Comparison of ENCODE assay signal across 8 cellular contexts in genomic region chr16:29146808-29147643, GRCh38.
A peak's percentile ranks its signal among the peaks of the same experiment; 100 is the strongest.
DNase-seq lines count a peak whose midpoint lies in the region; ATAC-seq, FAIRE-seq and TF ChIP-seq lines count a peak whose summit lies in the region.
"Not testable (repeated sequence)": the region's sequence is repeated elsewhere in the genome, so short reads cannot be mapped to it uniquely, and the experiment has no call there.

No MANE protein-coding gene starts in this region.

- not testable (repeated sequence) for H3K36me3 ChIP-seq in kidney (ENCODE audit: control insufficient read depth in 1 of 2, insufficient read depth in 2 of 2, low read length in 2 of 2); ovary; upper lobe of right lung

- intact Hi-C loops in CD4-positive, alpha-beta T cell (cut with DNase I, micrococcal nuclease); kidney (cut with DNase I); ovary (cut with DNase I); upper lobe of right lung (cut with DNase I): not testable (repeated sequence)

- 91 to 94% (median 94%) methylated on average over 7 to 11 of the region's 11 CpGs for WGBS in ovary, 3 donors

- TF ChIP-seq CTCF in CD4-positive, alpha-beta T cell (IDR thresholded peaks at IDR 0.05); kidney (IDR thresholded peaks at IDR 0.05; ENCODE audit: borderline replicate concordance, extremely low read depth, insufficient read depth); ovary (IDR thresholded peaks at IDR 0.05); upper lobe of right lung (IDR thresholded peaks at IDR 0.05): not testable (repeated sequence)

- peaks cover 50% of the 10 kb centered on the region for H3K4me1 Mint-ChIP-seq in CD4-positive, alpha-beta T cell (ENCODE audit: low read depth)
- H3K4me1 Mint-ChIP-seq in T-helper 17 cell, result peaks cover 27% of the 10 kb centered on the region
- peaks cover 59% of the 10 kb centered on the region for H3K4me1 Mint-ChIP-seq in activated T-cell treated with anti-CD3 and anti-CD28 coated beads, Interleukin-2, amount 50 U/mL, for 24 hours (ENCODE audit: low read depth)
- H3K4me1 Mint-ChIP-seq in central memory CD8-positive, alpha-beta T cell, result peaks cover 39% of the 10 kb centered on the region

- peak overlapping the region; percentile 35 for H3K27ac ChIP-seq in CD4-positive, alpha-beta T cell (ENCODE audit: low read depth, low read length)
- H3K27ac ChIP-seq in kidney (ENCODE audit: low read depth in 2 of 2, low read length in 2 of 2); ovary; upper lobe of right lung: not testable (repeated sequence)

- TF ChIP-seq EP300 in ovary (IDR thresholded peaks at IDR 0.05), result not testable (repeated sequence)

- not testable (repeated sequence) for H3K9me3 ChIP-seq in CD4-positive, alpha-beta T cell (ENCODE audit: control insufficient read depth, low read length); T-helper 17 cell (ENCODE audit: control insufficient read depth, low read length, poor library complexity, severe bottlenecking); kidney (ENCODE audit: control insufficient read depth in 1 of 2, low read length in 2 of 2); ovary; upper lobe of right lung

- not testable (repeated sequence) for FAIRE-seq in kidney (lab: Jason Lieb, UNC)

- H3K4me3 Mint-ChIP-seq in CD4-positive, alpha-beta T cell; T-helper 17 cell; activated T-cell treated with anti-CD3 and anti-CD28 coated beads, Interleukin-2, amount 50 U/mL, for 24 hours; central memory CD8-positive, alpha-beta T cell: not testable (repeated sequence)

- H3K27ac Mint-ChIP-seq in CD4-positive, alpha-beta T cell, result peak overlapping the region; percentile 97
- peak overlapping the region; percentile 97 for H3K27ac Mint-ChIP-seq in T-helper 17 cell
- peak overlapping the region; percentile 72 for H3K27ac Mint-ChIP-seq in activated T-cell treated with anti-CD3 and anti-CD28 coated beads, Interleukin-2, amount 50 U/mL, for 24 hours
- H3K27ac Mint-ChIP-seq in central memory CD8-positive, alpha-beta T cell (ENCODE audit: low read depth), result peak overlapping the region; percentile 93

- H3K4me1 ChIP-seq in kidney (ENCODE audit: control insufficient read depth in 1 of 2, insufficient read depth in 1 of 2, low read depth in 1 of 2, low read length in 2 of 2); ovary (ENCODE audit: insufficient read depth); upper lobe of right lung: not testable (repeated sequence)

- H3K27me3 Mint-ChIP-seq in CD4-positive, alpha-beta T cell; T-helper 17 cell; activated T-cell treated with anti-CD3 and anti-CD28 coated beads, Interleukin-2, amount 50 U/mL, for 24 hours; central memory CD8-positive, alpha-beta T cell: not testable (repeated sequence)

- CTCF ChIA-PET in CD4-positive, alpha-beta T cell (lab: Charles Lee), result not testable (repeated sequence)

- POLR2A ChIA-PET in CD4-positive, alpha-beta T cell (lab: Charles Lee), result not testable (repeated sequence)

- DNase-seq in CD4-positive, alpha-beta T cell; T-helper 17 cell; activated T-cell treated with anti-CD3 and anti-CD28 coated beads, Interleukin-2, amount 50 U/mL, for 24 hours; central memory CD8-positive, alpha-beta T cell (ENCODE audit: low spot score in 2 of 2): not testable (repeated sequence)
- DNase-seq in kidney, result peak; percentile 50
- peak; percentile 69 for DNase-seq in myocyte (ENCODE audit: low read depth)
- DNase-seq in ovary, result peak in 4 of 5 donors; percentile 17 to 30 (median 18)
- DNase-seq in upper lobe of right lung, result peak; percentile 56

- not testable (repeated sequence) for ATAC-seq in CD4-positive, alpha-beta T cell (ENCODE audit: poor library complexity); T-helper 17 cell; central memory CD8-positive, alpha-beta T cell (replicated peaks; ENCODE audit: extremely low read depth, poor library complexity, severe bottlenecking); upper lobe of right lung

- not testable (repeated sequence) for H3K9me3 Mint-ChIP-seq in CD4-positive, alpha-beta T cell; activated T-cell treated with anti-CD3 and anti-CD28 coated beads, Interleukin-2, amount 50 U/mL, for 24 hours; central memory CD8-positive, alpha-beta T cell

- not testable (repeated sequence) for TF ChIP-seq POLR2A in ovary (IDR thresholded peaks at IDR 0.05)

- not testable (repeated sequence) for H3K4me3 ChIP-seq in kidney (ENCODE audit: low read length in 2 of 2); ovary; upper lobe of right lung

- peaks cover 22% of the 10 kb centered on the region for H3K36me3 Mint-ChIP-seq in CD4-positive, alpha-beta T cell (ENCODE audit: low read depth)
- H3K36me3 Mint-ChIP-seq in T-helper 17 cell (ENCODE audit: low read depth); central memory CD8-positive, alpha-beta T cell (ENCODE audit: insufficient read depth): not testable (repeated sequence)
- H3K36me3 Mint-ChIP-seq in activated T-cell treated with anti-CD3 and anti-CD28 coated beads, Interleukin-2, amount 50 U/mL, for 24 hours (ENCODE audit: low read depth), result peaks cover 63% of the 10 kb centered on the region

- H3K9ac ChIP-seq in kidney (ENCODE audit: low read length in 2 of 2), result not testable (repeated sequence)

- not testable (repeated sequence) for H3K27me3 ChIP-seq in CD4-positive, alpha-beta T cell (ENCODE audit: control insufficient read depth, insufficient read depth, low read length); ovary; upper lobe of right lung
